Comparison of ENCODE assay signal across 29 cellular contexts in genomic region chr11:9629064-9629463, GRCh38. TPM values are rescaled to one million over a fixed set of nuclear protein-coding genes. Genes with fewer than 3 reads are reported as not detected.
DNase-seq lines count a peak whose midpoint lies in the region; ATAC-seq and TF ChIP-seq lines count a peak whose summit lies in the region.
"Had no signal": no experiment of that assay in that cellular context is flagged by ENCODE, and none has a peak within 500 bp of the region (broad histone marks: within the 10 kb centered on the region; RNA-seq: fewer than 3 reads in every experiment).

No MANE protein-coding gene starts in this region.

- no peak overlapping the region; the same call in 1 of the 2 replicates for H3K4me2 ChIP-seq in OCI-LY1 (ENCODE audit: low read length)
- H3K4me2 ChIP-seq: BLaER1 had no signal

- in situ Hi-C loops in GM13977 (cut with MboI; ENCODE audit: low pct_unique_long_range_greater_than_20kb, low sequenced_read_pairs, unreplicated experiment), result no loop called here

- H3K27ac Mint-ChIP-seq in naive B cell, result peak overlapping the region in 3 of 6 donors; percentile 17 to 49 (median 28)
- H3K27ac Mint-ChIP-seq: activated CD4-positive, alpha-beta memory T cell treated with anti-CD3 and anti-CD28 coated beads, Interleukin-2, amount 10 ng/mL, durations not matched to agents 7 days and 5 days; activated naive CD8-positive, alpha-beta T cell; activated T-helper 17 cell treated with anti-CD3 and anti-CD28 coated beads, Interleukin-2, amount 50 U/mL, for 72 hours; dendritic cell treated with granulocyte-macrophage colony-stimulating factor and Interleukin-4, amounts not matched to agents 40 ng/mL and 50 ng/mL, for 4 days; stimulated activated effector memory CD8-positive, alpha-beta T cell treated with anti-CD3 and anti-CD28 coated beads, Interleukin-12 subunit alpha, Interleukin-12 subunit beta, amount 100 ng/mL, for 72 hours; T-cell had no signal

- peak; percentile 77 for ATAC-seq in GM19463 (IDR thresholded peaks at IDR 0.05; ENCODE audit: unreplicated experiment)
- ATAC-seq in naive B cell (ENCODE audit: low read depth in 2 of 2), result peak; percentile 56 to 63
- ATAC-seq in GM19035 (IDR thresholded peaks at IDR 0.05; ENCODE audit: unreplicated experiment), result no peak
- ATAC-seq in GM18858 (IDR thresholded peaks at IDR 0.05; ENCODE audit: unreplicated experiment), result no peak
- ATAC-seq: activated CD4-positive, CD25-positive, alpha-beta regulatory T cell treated with anti-CD3 and anti-CD28 coated beads, Interleukin-2, amount 50 U/mL, for 24 hours; activated T-helper 17 cell treated with anti-CD3 and anti-CD28 coated beads, Interleukin-2, amount 50 U/mL, for 72 hours; left colon; stimulated activated effector memory CD8-positive, alpha-beta T cell treated with anti-CD3 and anti-CD28 coated beads, Interleukin-12 subunit alpha, Interleukin-12 subunit beta, amount 100 ng/mL, for 72 hours; T-cell had no signal

- H3K27me3 ChIP-seq in OCI-LY1 (ENCODE audit: insufficient read depth, low read length), result no peaks in the 10 kb centered on the region
- H3K27me3 ChIP-seq: BLaER1, esophagus squamous epithelium, sigmoid colon had no signal

- H2AFZ ChIP-seq in OCI-LY1 (ENCODE audit: low read length), result peak overlapping the region; percentile 71

- H3F3A ChIP-seq in OCI-LY1 (ENCODE audit: insufficient read depth, low read length), result no peaks in the 10 kb centered on the region

- no peaks in the 10 kb centered on the region for H3K36me3 Mint-ChIP-seq in naive B cell
- H3K36me3 Mint-ChIP-seq: stimulated activated effector memory CD8-positive, alpha-beta T cell treated with anti-CD3 and anti-CD28 coated beads, Interleukin-12 subunit alpha, Interleukin-12 subunit beta, amount 100 ng/mL, for 72 hours; T-cell had no signal

- no peak overlapping the region for H3K4me3 ChIP-seq in OCI-LY1 (ENCODE audit: low read depth, low read length, poor library complexity, severe bottlenecking)
- H3K4me3 ChIP-seq: BLaER1, esophagus squamous epithelium, sigmoid colon had no signal

- no peaks in the 10 kb centered on the region for H3K9me3 Mint-ChIP-seq in naive B cell
- H3K9me3 Mint-ChIP-seq: activated CD4-positive, alpha-beta memory T cell treated with anti-CD3 and anti-CD28 coated beads, Interleukin-2, amount 10 ng/mL, durations not matched to agents 7 days and 5 days; activated T-helper 17 cell treated with anti-CD3 and anti-CD28 coated beads, Interleukin-2, amount 50 U/mL, for 72 hours; dendritic cell treated with granulocyte-macrophage colony-stimulating factor and Interleukin-4, amounts not matched to agents 40 ng/mL and 50 ng/mL, for 4 days; stimulated activated effector memory CD8-positive, alpha-beta T cell treated with anti-CD3 and anti-CD28 coated beads, Interleukin-12 subunit alpha, Interleukin-12 subunit beta, amount 100 ng/mL, for 72 hours had no signal

- peaks cover 8% of the 10 kb centered on the region for H3K9me3 ChIP-seq in OCI-LY1 (ENCODE audit: low read length)
- H3K9me3 ChIP-seq: esophagus squamous epithelium, sigmoid colon had no signal

- H3K4me1 ChIP-seq in OCI-LY1 (ENCODE audit: insufficient read depth, low read length, severe bottlenecking), result peaks cover 56% of the 10 kb centered on the region
- H3K4me1 ChIP-seq: sigmoid colon had no signal

- DNase-seq in GM13977 (ENCODE audit: low spot score), result peak; percentile 63
- no peak for DNase-seq in naive B cell
- no peak for DNase-seq in caudate nucleus (lab: John Stamatoyannopoulos, UW)
- no peak for DNase-seq in globus pallidus (ENCODE audit: low spot score)
- DNase-seq: activated CD4-positive, alpha-beta memory T cell treated with anti-CD3 and anti-CD28 coated beads, Interleukin-2, amount 10 ng/mL, durations not matched to agents 7 days and 5 days; anterior cingulate cortex; esophagus squamous epithelium; foreskin melanocyte; left colon; mesendoderm; NCI-H1417 treated with DMSO at 0.1 percent for 48 hours; NCI-H2081; NCI-H226; NCI-H69; sigmoid colon; stimulated activated CD4-positive, alpha-beta T cell treated with anti-CD3 and anti-CD28 coated beads, Interleukin-4, amount 100 ng/mL, for 24 hours; T-cell had no signal

- H3K4me3 Mint-ChIP-seq in naive B cell, result no peak overlapping the region
- H3K4me3 Mint-ChIP-seq: activated CD4-positive, alpha-beta memory T cell treated with anti-CD3 and anti-CD28 coated beads, Interleukin-2, amount 10 ng/mL, durations not matched to agents 7 days and 5 days; activated naive CD8-positive, alpha-beta T cell; activated T-helper 17 cell treated with anti-CD3 and anti-CD28 coated beads, Interleukin-2, amount 50 U/mL, for 72 hours; dendritic cell treated with granulocyte-macrophage colony-stimulating factor and Interleukin-4, amounts not matched to agents 40 ng/mL and 50 ng/mL, for 4 days; stimulated activated effector memory CD8-positive, alpha-beta T cell treated with anti-CD3 and anti-CD28 coated beads, Interleukin-12 subunit alpha, Interleukin-12 subunit beta, amount 100 ng/mL, for 72 hours; T-cell had no signal

- H3K9ac ChIP-seq in OCI-LY1 (ENCODE audit: low read length), result no peak overlapping the region; the same call in 1 of the 2 replicates
- H3K9ac ChIP-seq: BLaER1 had no signal

- H4K20me1 ChIP-seq in OCI-LY1 (ENCODE audit: insufficient read depth, low read length), result no peaks in the 10 kb centered on the region
- H4K20me1 ChIP-seq: BLaER1 had no signal

- H3K36me3 ChIP-seq in OCI-LY1 (ENCODE audit: insufficient read depth, low read length), result peaks cover 5% of the 10 kb centered on the region; the same call in 1 of the 2 replicates
- H3K36me3 ChIP-seq: BLaER1, esophagus squamous epithelium, sigmoid colon had no signal

- H3K4me1 Mint-ChIP-seq in naive B cell, result peaks cover 55 to 62% (median 61%) of the 10 kb centered on the region in 3 donors
- H3K4me1 Mint-ChIP-seq: activated CD4-positive, alpha-beta memory T cell treated with anti-CD3 and anti-CD28 coated beads, Interleukin-2, amount 10 ng/mL, durations not matched to agents 7 days and 5 days; activated T-helper 17 cell treated with anti-CD3 and anti-CD28 coated beads, Interleukin-2, amount 50 U/mL, for 72 hours; stimulated activated effector memory CD8-positive, alpha-beta T cell treated with anti-CD3 and anti-CD28 coated beads, Interleukin-12 subunit alpha, Interleukin-12 subunit beta, amount 100 ng/mL, for 72 hours; T-cell had no signal

- TF ChIP-seq CTCF in GM13977 (IDR thresholded peaks at IDR 0.05; ENCODE audit: extremely low read depth, insufficient read depth, missing control alignments), result no peak
- TF ChIP-seq CTCF in OCI-LY1 (IDR thresholded peaks at IDR 0.05; ENCODE audit: low read length), result no peak

- H3K79me2 ChIP-seq in OCI-LY1 (ENCODE audit: insufficient read depth, low read length), result no peaks in the 10 kb centered on the region

- H3K27ac ChIP-seq in OCI-LY1 (ENCODE audit: low read depth, low read length, poor library complexity, severe bottlenecking) (peak overlapping the region; percentile 65), caudate nucleus (ENCODE audit: low read depth, low read length) (no peak overlapping the region)
- H3K27ac ChIP-seq: BLaER1, esophagus squamous epithelium, HL-60, RWPE1, sigmoid colon had no signal

- H3K27me3 Mint-ChIP-seq in naive B cell, result no peaks in the 10 kb centered on the region
- H3K27me3 Mint-ChIP-seq: dendritic cell treated with granulocyte-macrophage colony-stimulating factor and Interleukin-4, amounts not matched to agents 40 ng/mL and 50 ng/mL, for 4 days had no signal

- no peaks in the 10 kb centered on the region for H3K9me2 ChIP-seq in OCI-LY1 (ENCODE audit: low read depth, low read length)

RNA-seq across cellular contexts. Expression of gene SWAP70, which starts 34.8 kb away (rescaled TPM):
- polyA plus RNA-seq in naive B cell (ENCODE audit: low read depth in 6 of 6), result 100 to 1,000 TPM; 239 to 378 (median 304) TPM

RNA-seq across cellular contexts. Expression of gene WEE1, which starts 55.6 kb away (rescaled TPM):
- 10 to 100 TPM in 5 of 6 donors, 1 to 10 TPM in 1; 9.6 to 20.6 (median 16.2) TPM for polyA plus RNA-seq in naive B cell (ENCODE audit: low read depth in 6 of 6)

Comparison
In these comparisons a context has a peak if more than half of its experiments do, and no peak if none do; other contexts are left out.
1. ATAC-seq: peak in GM19463 (single experiment) and naive B cell (2 of 2); none in GM19035 (single experiment) and GM18858 (single experiment).